In the genomic region with DNA sequence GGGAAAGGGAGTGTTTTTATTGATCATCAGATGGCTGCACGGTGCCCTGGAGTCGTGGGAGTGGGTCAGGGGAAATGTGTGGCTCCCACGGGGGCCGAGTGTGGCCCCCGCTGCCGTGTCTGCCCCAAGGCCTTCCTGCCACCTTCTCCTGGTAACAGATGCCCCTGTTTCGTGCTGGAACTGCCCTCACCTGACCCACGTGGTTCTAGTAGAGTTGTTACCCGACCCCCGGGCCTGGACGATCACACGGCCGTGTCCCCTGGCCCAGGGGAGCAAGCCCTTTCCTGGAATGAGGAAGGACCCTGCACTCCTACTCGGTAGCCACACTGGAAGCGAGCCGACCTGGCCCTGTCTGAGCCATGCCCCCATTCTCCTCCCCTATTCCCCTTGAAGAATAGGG, we compare ENCODE assay signal across 37 cellular contexts.
"Had no signal": no experiment of that assay in that cellular context is flagged by ENCODE, and none has a peak within 500 bp of the region (broad histone marks: within the 10 kb centered on the region; RNA-seq: fewer than 3 reads in every experiment).

No MANE protein-coding gene starts in this region.

- H3K9me3 ChIP-seq: MG63, Peyer's patch, SJSA1, SK-N-SH had no signal

- H3K4me3 ChIP-seq: MG63, Peyer's patch, SJSA1 had no signal

- H3K36me3 ChIP-seq: MG63, Peyer's patch, SJSA1 had no signal

- H3K27me3 ChIP-seq: MG63, Peyer's patch, SJSA1 had no signal

- H3K4me1 ChIP-seq: Peyer's patch had no signal

- FAIRE-seq: TTC549 had no signal

- H3K9me3 Mint-ChIP-seq: activated B cell treated with CpG ODN at 0.5 μM for 24 hours; activated CD4-positive, alpha-beta memory T cell treated with anti-CD3 and anti-CD28 coated beads, Interleukin-2, amount 10 ng/mL, durations not matched to agents 7 days and 5 days; activated naive CD4-positive, alpha-beta T cell treated with anti-CD3 and anti-CD28 coated beads, Interleukin-2, amount 10 ng/mL, durations not matched to agents 7 days and 5 days; activated naive CD8-positive, alpha-beta T cell treated with anti-CD3 and anti-CD28 coated beads, Interleukin-2, amount 50 U/mL, for 24 hours; T-helper 1 cell treated with Interleukin-12 subunit alpha and Interleukin-12 subunit beta and Interleukin-4 antibody, amounts not matched to agents 30 μg/mL and 1 μg/mL, for 36 hours; T-helper 2 cell treated with Interferon-gamma antibody and Interleukin-4, amounts not matched to agents 5 μg/mL and 100 μg/mL, for 36 hours had no signal

- H3K36me3 Mint-ChIP-seq: activated CD8-positive, alpha-beta memory T cell treated with anti-CD3 and anti-CD28 coated beads, Interleukin-2, amount 10 ng/mL, durations not matched to agents 7 days and 5 days; activated naive CD4-positive, alpha-beta T cell treated with anti-CD3 and anti-CD28 coated beads, Interleukin-2, amount 10 ng/mL, durations not matched to agents 7 days and 5 days; activated naive CD8-positive, alpha-beta T cell; brain had no signal

- H3K4me3 Mint-ChIP-seq: activated B cell treated with CpG ODN at 0.5 μM for 24 hours; activated CD4-positive, alpha-beta memory T cell treated with anti-CD3 and anti-CD28 coated beads, Interleukin-2, amount 10 ng/mL, durations not matched to agents 7 days and 5 days; activated CD8-positive, alpha-beta memory T cell treated with anti-CD3 and anti-CD28 coated beads, Interleukin-2, amount 10 ng/mL, durations not matched to agents 7 days and 5 days; activated naive CD4-positive, alpha-beta T cell treated with anti-CD3 and anti-CD28 coated beads, Interleukin-2, amount 10 ng/mL, durations not matched to agents 7 days and 5 days; activated naive CD8-positive, alpha-beta T cell; activated naive CD8-positive, alpha-beta T cell treated with anti-CD3 and anti-CD28 coated beads, Interleukin-2, amount 50 U/mL, for 24 hours; brain; T-helper 1 cell treated with Interleukin-12 subunit alpha and Interleukin-12 subunit beta and Interleukin-4 antibody, amounts not matched to agents 30 μg/mL and 1 μg/mL, for 36 hours; T-helper 2 cell treated with Interferon-gamma antibody and Interleukin-4, amounts not matched to agents 5 μg/mL and 100 μg/mL, for 36 hours had no signal

- DNase-seq: activated B cell treated with CpG ODN at 0.5 μM for 24 hours; activated CD4-positive, alpha-beta memory T cell treated with anti-CD3 and anti-CD28 coated beads, Interleukin-2, amount 10 ng/mL, durations not matched to agents 7 days and 5 days; activated CD4-positive, alpha-beta T cell treated with anti-CD3 and anti-CD28 coated beads for 48 hours; activated CD4-positive, CD25-positive, alpha-beta regulatory T cell treated with anti-CD3 and anti-CD28 coated beads, Interleukin-2, amount 50 U/mL, for 72 hours; activated CD8-positive, alpha-beta memory T cell treated with anti-CD3 and anti-CD28 coated beads for 24 hours; activated CD8-positive, alpha-beta memory T cell treated with anti-CD3 and anti-CD28 coated beads, Interleukin-2, amount 10 ng/mL, durations not matched to agents 7 days and 5 days; activated CD8-positive, alpha-beta memory T cell treated with anti-CD3 and anti-CD28 coated beads, Interleukin-2, amount 50 U/mL, for 48 hours; activated effector memory CD4-positive, alpha-beta T cell treated with Interleukin-2 at 50 U/mL for 16 hours; activated naive CD4-positive, alpha-beta T cell treated with anti-CD3 and anti-CD28 coated beads, Interleukin-2, amount 10 ng/mL, durations not matched to agents 7 days and 5 days; activated naive CD8-positive, alpha-beta T cell treated with anti-CD3 and anti-CD28 coated beads, Interleukin-2, amount 50 U/mL, for 24 hours; activated T-cell treated with anti-CD3 and anti-CD28 coated beads, Interleukin-2, amount 50 U/mL, for 48 hours; anterior cingulate cortex; caudate nucleus; cerebellar nuclear complex; Kasumi-1; MG63; NCI-H1048; NCI-H1105 treated with DMSO at 0.1 percent for 48 hours; NCI-H1436; NCI-H1694; NCI-H1930; NCI-H2171; NCI-H510A; NCI-H526; NCI-H748 treated with DMSO at 0.1 percent for 48 hours; NK-92 treated with Interleukin-12 subunit alpha and Interleukin-12 subunit beta, amount 100 ng/mL, for 24 hours; PC-3; Peyer's patch; RPMI8226; SHP77 treated with DMSO at 0.1 percent for 48 hours; SK-N-SH had no signal

- H3K9ac ChIP-seq: SK-N-SH had no signal

- H3K27me3 Mint-ChIP-seq: activated B cell treated with CpG ODN at 0.5 μM for 24 hours; activated naive CD8-positive, alpha-beta T cell treated with anti-CD3 and anti-CD28 coated beads, Interleukin-2, amount 50 U/mL, for 24 hours; brain had no signal

- H3K4me1 Mint-ChIP-seq: activated B cell treated with CpG ODN at 0.5 μM for 24 hours; activated CD4-positive, alpha-beta memory T cell treated with anti-CD3 and anti-CD28 coated beads, Interleukin-2, amount 10 ng/mL, durations not matched to agents 7 days and 5 days; activated CD8-positive, alpha-beta memory T cell treated with anti-CD3 and anti-CD28 coated beads, Interleukin-2, amount 10 ng/mL, durations not matched to agents 7 days and 5 days; activated naive CD4-positive, alpha-beta T cell treated with anti-CD3 and anti-CD28 coated beads, Interleukin-2, amount 10 ng/mL, durations not matched to agents 7 days and 5 days; activated naive CD8-positive, alpha-beta T cell treated with anti-CD3 and anti-CD28 coated beads, Interleukin-2, amount 50 U/mL, for 24 hours had no signal

- ATAC-seq: activated CD8-positive, alpha-beta memory T cell treated with anti-CD3 and anti-CD28 coated beads, Interleukin-2, amount 10 ng/mL, durations not matched to agents 7 days and 5 days; activated naive CD8-positive, alpha-beta T cell treated with anti-CD3 and anti-CD28 coated beads, Interleukin-2, amount 50 U/mL, for 24 hours; PC-3 had no signal

- H3K27ac Mint-ChIP-seq: activated B cell treated with CpG ODN at 0.5 μM for 24 hours; activated CD4-positive, alpha-beta memory T cell treated with anti-CD3 and anti-CD28 coated beads, Interleukin-2, amount 10 ng/mL, durations not matched to agents 7 days and 5 days; activated CD8-positive, alpha-beta memory T cell treated with anti-CD3 and anti-CD28 coated beads, Interleukin-2, amount 10 ng/mL, durations not matched to agents 7 days and 5 days; activated naive CD4-positive, alpha-beta T cell treated with anti-CD3 and anti-CD28 coated beads, Interleukin-2, amount 10 ng/mL, durations not matched to agents 7 days and 5 days; activated naive CD8-positive, alpha-beta T cell; activated naive CD8-positive, alpha-beta T cell treated with anti-CD3 and anti-CD28 coated beads, Interleukin-2, amount 50 U/mL, for 24 hours; T-helper 1 cell treated with Interleukin-12 subunit alpha and Interleukin-12 subunit beta and Interleukin-4 antibody, amounts not matched to agents 30 μg/mL and 1 μg/mL, for 36 hours; T-helper 2 cell treated with Interferon-gamma antibody and Interleukin-4, amounts not matched to agents 5 μg/mL and 100 μg/mL, for 36 hours had no signal

- H3K4me2 ChIP-seq: SK-N-SH had no signal

- H3K27ac ChIP-seq: Peyer's patch, SJSA1 had no signal
